18 cellular contexts compared by ENCODE assay signal in genomic region chr11:16454284-16454683, GRCh38.
DNase-seq lines count a peak whose midpoint lies in the region; ATAC-seq, FAIRE-seq and TF ChIP-seq lines count a peak whose summit lies in the region.
"Had no signal": no experiment of that assay in that cellular context is flagged by ENCODE, and none has a peak within 500 bp of the region (broad histone marks: within the 10 kb centered on the region; RNA-seq: fewer than 3 reads in every experiment).

No MANE protein-coding gene starts in this region.

- no peak for TF ChIP-seq POLR2A in breast epithelium (IDR thresholded peaks at IDR 0.05)

- peak; percentile 20 for DNase-seq in mammary epithelial cell
- DNase-seq in breast epithelium (ENCODE audit: low spot score in 2 of 2) = no peak
- peak; percentile 10 for DNase-seq in NCI-H526 treated with DMSO at 0.1 percent for 48 hours (lab: John Stamatoyannopoulos, UW)
- DNase-seq in bronchial epithelial cell (ENCODE audit: low read depth) = peak; percentile 25
- no peak for DNase-seq in omental fat pad (ENCODE audit: low spot score)
- DNase-seq in iPS-NIHi7 (ENCODE audit: extremely low spot score) = no peak
- DNase-seq: 8988T; CD8-positive, alpha-beta T cell; COR-L47; DMS153; DMS79 treated with DMSO at 0.1 percent for 48 hours; GF-D8 had no signal

- in situ Hi-C loops in mammary epithelial cell (cut with MboI; ENCODE audit: low sequenced_read_pairs in 2 of 2) = no loop called here

- H3K27me3 ChIP-seq in mammary epithelial cell (ENCODE audit: insufficient read depth, low read length) (no peaks in the 10 kb centered on the region), breast epithelium (no peaks in the 10 kb centered on the region), bronchial epithelial cell (ENCODE audit: control insufficient read depth, insufficient read depth, low read length) (no peaks in the 10 kb centered on the region)

- dilution Hi-C loops in mammary epithelial cell (cut with HindIII; ENCODE audit: low sequenced_read_pairs) = no loop called here

- intact Hi-C loops in mammary epithelial cell (cut with micrococcal nuclease) (no loop called here), breast epithelium (cut with DNase I; ENCODE audit: low total_unique reads) (no loop called here)

- no peak overlapping the region for H2AFZ ChIP-seq in mammary epithelial cell (ENCODE audit: low read depth, low read length)

- H3K36me3 ChIP-seq in mammary epithelial cell (ENCODE audit: insufficient read depth, low read length) (no peaks in the 10 kb centered on the region), breast epithelium (no peaks in the 10 kb centered on the region), bronchial epithelial cell (ENCODE audit: control insufficient read depth, insufficient read depth, low read length) (no peaks in the 10 kb centered on the region)
- H3K36me3 ChIP-seq: HAP-1 had no signal

- TF ChIP-seq CTCF in mammary epithelial cell (conservative IDR thresholded peaks at IDR 0.05 in 1 of 2, IDR thresholded peaks at IDR 0.05 in 1 of 2; ENCODE audit: extremely low read depth in 1 of 2, insufficient read depth in 1 of 2, low read depth in 1 of 2, low read length in 2 of 2) = no peak
- no peak for TF ChIP-seq CTCF in breast epithelium (IDR thresholded peaks at IDR 0.05)
- TF ChIP-seq CTCF in bronchial epithelial cell (IDR thresholded peaks at IDR 0.05; ENCODE audit: insufficient read depth, low read length, severe bottlenecking) = no peak
- TF ChIP-seq CTCF in omental fat pad (IDR thresholded peaks at IDR 0.05) = no peak

- H3K27ac ChIP-seq in mammary epithelial cell (ENCODE audit: insufficient read depth, low read depth, low read length) = no peak overlapping the region
- no peak overlapping the region for H3K27ac ChIP-seq in breast epithelium

- H3K4me3 ChIP-seq in mammary epithelial cell (replicated peaks in 1 of 3; ENCODE audit: insufficient read depth in 1 of 3, low read depth in 2 of 3, low read length in 3 of 3) (no peak overlapping the region), breast epithelium (no peak overlapping the region), bronchial epithelial cell (ENCODE audit: low read depth, low read length) (no peak overlapping the region)
- H3K4me3 ChIP-seq: HAP-1 had no signal

- WGBS in mammary epithelial cell (ENCODE audit: low coverage, missing lambda C conversion rate) = 38% methylated on average over 2 of the region's 2 CpGs

- BruUV-seq in mammary epithelial cell (replicated peaks; lab: Mats Ljungman, UMichigan) = no TSS peak

- CTCF ChIA-PET in mammary epithelial cell (lab: Charles Lee; ENCODE audit: low non-redundant PET) = no interaction called here

- ATAC-seq in omental fat pad (ENCODE audit: low FRiP score) = peak; percentile 56
- ATAC-seq in HG03342 (IDR thresholded peaks at IDR 0.05; ENCODE audit: unreplicated experiment) = no peak
- ATAC-seq in HG03045 (IDR thresholded peaks at IDR 0.05; ENCODE audit: unreplicated experiment) = no peak
- ATAC-seq: CD8-positive, alpha-beta T cell had no signal

- no peak for FAIRE-seq in bronchial epithelial cell (lab: Jason Lieb, UNC)
- FAIRE-seq: D721Med, GM19239, H1 had no signal

- no peaks in the 10 kb centered on the region for H3K79me2 ChIP-seq in mammary epithelial cell (ENCODE audit: insufficient read depth, low read length)

- H3K4me2 ChIP-seq in mammary epithelial cell (ENCODE audit: insufficient read depth, low read depth, low read length) = no peak overlapping the region

- H3K9me3 ChIP-seq in mammary epithelial cell (replicated peaks; ENCODE audit: insufficient read depth, low read length) (no peaks in the 10 kb centered on the region), breast epithelium (no peaks in the 10 kb centered on the region)
- H3K9me3 ChIP-seq: HAP-1 had no signal

- no peaks in the 10 kb centered on the region for H4K20me1 ChIP-seq in mammary epithelial cell (ENCODE audit: insufficient read depth, low read length)

- no peak overlapping the region for H3K9ac ChIP-seq in mammary epithelial cell (ENCODE audit: insufficient read depth, low read length)

- H3K4me1 ChIP-seq in mammary epithelial cell (ENCODE audit: insufficient read depth, low read length) (no peaks in the 10 kb centered on the region), breast epithelium (no peaks in the 10 kb centered on the region)

Comparison
In these comparisons a context has a peak if more than half of its experiments do, and no peak if none do; other contexts are left out.
1. DNase-seq: peak in mammary epithelial cell (single experiment), NCI-H526 treated with DMSO at 0.1 percent for 48 hours (single experiment) and bronchial epithelial cell (single experiment); none in breast epithelium (0 of 2), omental fat pad (single experiment) and iPS-NIHi7 (single experiment).